In the genomic region with DNA sequence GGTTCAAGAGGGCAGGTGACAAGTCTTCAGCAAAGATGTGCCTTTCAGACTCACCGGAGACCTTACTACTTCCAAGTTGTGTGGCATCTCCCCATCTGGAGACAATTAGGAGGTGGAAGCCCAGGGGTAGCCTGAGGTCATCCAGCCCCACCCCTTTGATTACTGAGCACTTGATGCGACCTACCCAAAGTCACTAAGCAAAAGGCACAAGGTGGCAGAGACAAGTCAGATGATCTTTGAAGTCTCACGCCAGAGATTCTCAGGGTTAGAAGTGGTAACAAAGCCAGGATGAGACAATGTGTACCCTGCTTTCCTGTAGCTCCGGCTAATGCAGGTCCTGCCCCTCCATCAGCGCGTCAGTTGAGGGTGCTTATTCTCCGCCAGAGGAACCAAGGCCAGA, we compare ENCODE assay signal across 1 cellular context.
TF ChIP-seq lines count a peak whose summit lies in the region.

No MANE protein-coding gene starts in this region.

TF ChIP-seq in H1, 55 proteins besides CTCF, POLR2A, EP300 and RAD21:
- TF ChIP-seq, protein P1, sequence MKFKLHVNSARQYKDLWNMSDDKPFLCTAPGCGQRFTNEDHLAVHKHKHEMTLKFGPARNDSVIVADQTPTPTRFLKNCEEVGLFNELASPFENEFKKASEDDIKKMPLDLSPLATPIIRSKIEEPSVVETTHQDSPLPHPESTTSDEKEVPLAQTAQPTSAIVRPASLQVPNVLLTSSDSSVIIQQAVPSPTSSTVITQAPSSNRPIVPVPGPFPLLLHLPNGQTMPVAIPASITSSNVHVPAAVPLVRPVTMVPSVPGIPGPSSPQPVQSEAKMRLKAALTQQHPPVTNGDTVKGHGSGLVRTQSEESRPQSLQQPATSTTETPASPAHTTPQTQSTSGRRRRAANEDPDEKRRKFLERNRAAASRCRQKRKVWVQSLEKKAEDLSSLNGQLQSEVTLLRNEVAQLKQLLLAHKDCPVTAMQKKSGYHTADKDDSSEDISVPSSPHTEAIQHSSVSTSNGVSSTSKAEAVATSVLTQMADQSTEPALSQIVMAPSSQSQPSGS (IDR thresholded peaks at IDR 0.05; ENCODE audit: low read length) = no peak
- TF ChIP-seq POLR2AphosphoS5 (IDR thresholded peaks at IDR 0.05; ENCODE audit: low read depth, low read length) = 0 out of 2 replicates have a peak, but pooled peaks have one; percentile 25
